ENCODE assay signal across 17 cellular contexts in the genomic region with DNA sequence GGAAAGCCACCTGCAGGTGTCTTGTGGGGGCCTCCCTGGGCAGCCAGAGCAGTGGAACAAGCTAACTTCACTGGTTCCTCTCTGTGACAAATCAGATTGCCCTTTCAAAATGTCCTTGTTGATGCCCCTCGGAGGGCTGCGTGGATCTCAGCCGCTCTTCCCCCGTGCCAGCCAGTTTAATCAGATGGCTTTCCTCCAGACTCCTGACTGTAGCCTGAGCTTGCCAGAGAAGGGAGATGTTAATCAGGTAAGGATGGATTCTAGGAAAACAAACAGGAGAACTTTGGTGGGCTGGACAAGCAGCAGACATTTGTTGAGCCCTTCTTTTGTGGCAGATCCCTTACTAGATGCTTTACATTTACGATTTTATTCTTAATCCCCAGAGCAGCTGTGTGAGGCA.
DNase-seq lines count a peak whose midpoint lies in the region; ATAC-seq and TF ChIP-seq lines count a peak whose summit lies in the region.
"Had no signal": no experiment of that assay in that cellular context is flagged by ENCODE, and none has a peak within 500 bp of the region (broad histone marks: within the 10 kb centered on the region; RNA-seq: fewer than 3 reads in every experiment).

No MANE protein-coding gene starts in this region.

- CTCF ChIA-PET in SK-N-SH (lab: Yijun Ruan, JAX), result interaction anchor here (1.0 to 8.8 kb wide), 9 partner anchors 8 to 1418 kb away, joined by 3 to 100 read pairs (median 35); partner anchors contain the start of gene ELAVL4

- H3K9me2 ChIP-seq in SK-N-SH, result no peaks in the 10 kb centered on the region

- no peak overlapping the region for H3K9ac ChIP-seq in SK-N-SH
- H3K9ac ChIP-seq: BLaER1 treated with 17β-estradiol and CSF1 and Interleukin-3, amounts not matched to agents 10 nM and 100 nM; GM23248 had no signal

- WGBS in SK-N-SH (ENCODE audit: low lambda C conversion rate), result 24% methylated on average over 5 of the region's 5 CpGs

- peak in 1 of 2 experiments; percentile 63; a peak in 1 of 4 replicates for TF ChIP-seq EP300 in SK-N-SH (IDR thresholded peaks at IDR 0.05; ENCODE audit: borderline replicate concordance in 1 of 2, low read depth in 1 of 2, low read length in 1 of 2)

- H3K27ac ChIP-seq in SK-N-SH (ENCODE audit: low read depth in 2 of 2, low read length in 1 of 2) (peak overlapping the region in 1 of 2 experiments; percentile 94; a peak in 2 of 4 replicates), cingulate gyrus (ENCODE audit: low read depth, low read length) (peak overlapping the region; percentile 19)
- H3K27ac ChIP-seq: BLaER1 treated with 17β-estradiol and CSF1 and Interleukin-3, amounts not matched to agents 10 nM and 100 nM; GM23248; HL-60 had no signal

- no peak for TF ChIP-seq RAD21 in SK-N-SH (IDR thresholded peaks at IDR 0.05; ENCODE audit: low read length)

- no peaks in the 10 kb centered on the region for H3K36me3 ChIP-seq in BE2C
- no peaks in the 10 kb centered on the region for H3K36me3 ChIP-seq in SK-N-SH (replicated peaks in 1 of 2; ENCODE audit: control insufficient read depth in 1 of 2, insufficient read depth in 2 of 2, low read length in 1 of 2)
- H3K36me3 ChIP-seq: BLaER1 treated with 17β-estradiol and CSF1 and Interleukin-3, amounts not matched to agents 10 nM and 100 nM; HAP-1 had no signal

- DNase-seq in BE2C (peak; percentile 17), NCI-H69 (lab: John Stamatoyannopoulos, UW) (peak; percentile 9), SK-N-SH (peak; percentile 77), NCI-H1105 treated with DMSO at 0.1 percent for 48 hours (lab: John Stamatoyannopoulos, UW) (no peak), HPDE6-E6E7 (ENCODE audit: extremely low spot score) (no peak)
- DNase-seq: 8988T; CD8-positive, alpha-beta memory T cell; COR-L47; GM23248; IMR-90 had no signal

- ATAC-seq in GM18867 (IDR thresholded peaks at IDR 0.05; ENCODE audit: unreplicated experiment) (no peak), GM18519 (IDR thresholded peaks at IDR 0.05; ENCODE audit: low FRiP score, unreplicated experiment) (no peak)
- ATAC-seq: K562 had no signal

- POLR2A ChIA-PET in SK-N-SH (lab: Yijun Ruan, JAX), result interaction anchor here (0.8 to 1.5 kb wide), 5 partner anchors 63 to 229 kb away, joined by 3 to 6 read pairs (median 4); partner anchors contain the start of gene ELAVL4

- TF ChIP-seq CTCF in BE2C (IDR thresholded peaks at IDR 0.05; ENCODE audit: low read depth, low read length) (no peak), SK-N-SH (IDR thresholded peaks at IDR 0.05) (no peak)

- no peaks in the 10 kb centered on the region for H3K9me3 ChIP-seq in BE2C
- H3K9me3 ChIP-seq in SK-N-SH, result no peaks in the 10 kb centered on the region
- H3K9me3 ChIP-seq: HAP-1 had no signal

- no peaks in the 10 kb centered on the region for H4K20me1 ChIP-seq in SK-N-SH (ENCODE audit: insufficient read depth)
- H4K20me1 ChIP-seq: BLaER1 treated with 17β-estradiol and CSF1 and Interleukin-3, amounts not matched to agents 10 nM and 100 nM had no signal

- H3K4me2 ChIP-seq in SK-N-SH, result no peak overlapping the region
- H3K4me2 ChIP-seq: BLaER1 treated with 17β-estradiol and CSF1 and Interleukin-3, amounts not matched to agents 10 nM and 100 nM had no signal

- H3K4me3 ChIP-seq in BE2C (ENCODE audit: low read depth, low read length) (no peak overlapping the region), SK-N-SH (ENCODE audit: low read depth in 2 of 2, low read length in 1 of 2) (no peak overlapping the region)
- H3K4me3 ChIP-seq: BLaER1 treated with 17β-estradiol and CSF1 and Interleukin-3, amounts not matched to agents 10 nM and 100 nM; GM23248; HAP-1; K562 had no signal

- no peaks in the 10 kb centered on the region for H3K79me2 ChIP-seq in SK-N-SH (ENCODE audit: insufficient read depth)

- no peaks in the 10 kb centered on the region for H3F3A ChIP-seq in SK-N-SH (replicated peaks; ENCODE audit: insufficient read depth)

- H3K4me1 ChIP-seq in BE2C, result peaks cover 4% of the 10 kb centered on the region; the same call in 1 of the 2 replicates
- peaks cover 0 to 40% of the 10 kb centered on the region in 2 experiments; a peak in 2 of 4 replicates for H3K4me1 ChIP-seq in SK-N-SH (ENCODE audit: control insufficient read depth in 1 of 2, insufficient read depth in 2 of 2, low read depth in 1 of 2, low read length in 1 of 2)

- no peak overlapping the region for H2AFZ ChIP-seq in SK-N-SH (ENCODE audit: low read depth)
- H2AFZ ChIP-seq: GM23248 had no signal

- H3K27me3 ChIP-seq in BE2C (no peaks in the 10 kb centered on the region), SK-N-SH (ENCODE audit: insufficient read depth) (no peaks in the 10 kb centered on the region)

TF ChIP-seq in SK-N-SH, 30 proteins besides CTCF, POLR2A, EP300 and RAD21:
- TF ChIP-seq GATA2 (CRISPR knock-in tag; IDR thresholded peaks at IDR 0.05) (peak; percentile 89), TCF12 (IDR thresholded peaks at IDR 0.05) (peak; percentile 23; the same call in 1 of the 2 replicates), FOXJ3 (CRISPR knock-in tag; IDR thresholded peaks at IDR 0.05) (0 out of 2 replicates have a peak, but pooled peaks have one; percentile 46), RCOR1 (IDR thresholded peaks at IDR 0.05; ENCODE audit: low read length) (peak; percentile 29; the same call in 1 of the 2 replicates)
- TF ChIP-seq, protein P1, sequence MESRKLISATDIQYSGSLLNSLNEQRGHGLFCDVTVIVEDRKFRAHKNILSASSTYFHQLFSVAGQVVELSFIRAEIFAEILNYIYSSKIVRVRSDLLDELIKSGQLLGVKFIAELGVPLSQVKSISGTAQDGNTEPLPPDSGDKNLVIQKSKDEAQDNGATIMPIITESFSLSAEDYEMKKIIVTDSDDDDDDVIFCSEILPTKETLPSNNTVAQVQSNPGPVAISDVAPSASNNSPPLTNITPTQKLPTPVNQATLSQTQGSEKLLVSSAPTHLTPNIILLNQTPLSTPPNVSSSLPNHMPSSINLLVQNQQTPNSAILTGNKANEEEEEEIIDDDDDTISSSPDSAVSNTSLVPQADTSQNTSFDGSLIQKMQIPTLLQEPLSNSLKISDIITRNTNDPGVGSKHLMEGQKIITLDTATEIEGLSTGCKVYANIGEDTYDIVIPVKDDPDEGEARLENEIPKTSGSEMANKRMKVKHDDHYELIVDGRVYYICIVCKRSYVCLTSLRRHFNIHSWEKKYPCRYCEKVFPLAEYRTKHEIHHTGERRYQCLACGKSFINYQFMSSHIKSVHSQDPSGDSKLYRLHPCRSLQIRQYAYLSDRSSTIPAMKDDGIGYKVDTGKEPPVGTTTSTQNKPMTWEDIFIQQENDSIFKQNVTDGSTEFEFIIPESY (IDR thresholded peaks at IDR 0.05; ENCODE audit: borderline replicate concordance, low read depth), result no peak
TF ChIP-seq in SK-N-SH: peak in this region for 4.

Comparison
In these comparisons a context has a peak if more than half of its experiments do, and no peak if none do; other contexts are left out.
1. DNase-seq: peak in BE2C (single experiment), NCI-H69 (single experiment) and SK-N-SH (single experiment); none in NCI-H1105 treated with DMSO at 0.1 percent for 48 hours (single experiment) and HPDE6-E6E7 (single experiment).